8 cellular contexts compared by ENCODE assay signal in genomic region chr4:74158561-74159396, GRCh38. TPM values are rescaled to one million over a fixed set of nuclear protein-coding genes. Genes with fewer than 3 reads are reported as not detected.
DNase-seq lines count a peak whose midpoint lies in the region; ATAC-seq and TF ChIP-seq lines count a peak whose summit lies in the region.

No MANE protein-coding gene starts in this region.

- no peaks in the 10 kb centered on the region for H3K36me3 ChIP-seq in mucosa of descending colon (ENCODE audit: low read depth)

- ATAC-seq in mucosa of descending colon (no peak), GM21723 (IDR thresholded peaks at IDR 0.05; ENCODE audit: unreplicated experiment) (no peak)

- TF ChIP-seq CTCF in choroid plexus epithelial cell (conservative IDR thresholded peaks at IDR 0.05; ENCODE audit: low read depth, low read length): no peak
- no peak for TF ChIP-seq CTCF in mucosa of descending colon (IDR thresholded peaks at IDR 0.05)

- no peaks in the 10 kb centered on the region for H3K9me3 ChIP-seq in mucosa of descending colon

- intact Hi-C loops in mucosa of descending colon (cut with DNase I, micrococcal nuclease): no loop called here

- H3K4me1 ChIP-seq in mucosa of descending colon (ENCODE audit: low read depth): peaks cover 25% of the 10 kb centered on the region

- peak; percentile 20 for DNase-seq in NCI-H82 (lab: John Stamatoyannopoulos, UW)
- no peak for DNase-seq in NCI-H82 treated with DMSO at 0.1 percent for 48 hours (lab: John Stamatoyannopoulos, UW; ENCODE audit: unreplicated experiment)
- DNase-seq in NCI-H2227 (lab: John Stamatoyannopoulos, UW; ENCODE audit: unreplicated experiment): peak; percentile 26
- peak; percentile 52 for DNase-seq in choroid plexus epithelial cell (ENCODE audit: low read depth)
- no peak for DNase-seq in mucosa of descending colon
- no peak for DNase-seq in NCI-H524 (lab: John Stamatoyannopoulos, UW)
- DNase-seq in stimulated activated naive CD4-positive, alpha-beta T cell treated with Interleukin-2 at 50 U/mL for 16 hours (lab: John Stamatoyannopoulos, UW): no peak

- H3K4me3 ChIP-seq in choroid plexus epithelial cell (ENCODE audit: low read depth, low read length) (peak overlapping the region; percentile 76), mucosa of descending colon (peak overlapping the region; percentile 50)

RNA-seq across cellular contexts. Expression of gene MTHFD2L, which starts 0.9 kb away (rescaled TPM):
- total RNA-seq in mucosa of descending colon: 10 to 100 TPM; 10.7 to 12.9 (median 11.6) TPM

RNA-seq across cellular contexts. Expression of gene CXCL2, which starts 59.8 kb away (rescaled TPM):
- total RNA-seq in mucosa of descending colon: 10 to 100 TPM in 1 of 3 donors, 1 to 10 TPM in 2; 3.2 to 30.7 (median 7.8) TPM

Comparison
In these comparisons a context has a peak if more than half of its experiments do, and no peak if none do; other contexts are left out.
1. DNase-seq: peak in NCI-H82 (single experiment), NCI-H2227 (single experiment) and choroid plexus epithelial cell (single experiment); none in NCI-H82 treated with DMSO at 0.1 percent for 48 hours (single experiment), mucosa of descending colon (0 of 3), NCI-H524 (0 of 2) and stimulated activated naive CD4-positive, alpha-beta T cell treated with Interleukin-2 at 50 U/mL for 16 hours (single experiment).